1 cellular context compared by ENCODE assay signal in the genomic region with DNA sequence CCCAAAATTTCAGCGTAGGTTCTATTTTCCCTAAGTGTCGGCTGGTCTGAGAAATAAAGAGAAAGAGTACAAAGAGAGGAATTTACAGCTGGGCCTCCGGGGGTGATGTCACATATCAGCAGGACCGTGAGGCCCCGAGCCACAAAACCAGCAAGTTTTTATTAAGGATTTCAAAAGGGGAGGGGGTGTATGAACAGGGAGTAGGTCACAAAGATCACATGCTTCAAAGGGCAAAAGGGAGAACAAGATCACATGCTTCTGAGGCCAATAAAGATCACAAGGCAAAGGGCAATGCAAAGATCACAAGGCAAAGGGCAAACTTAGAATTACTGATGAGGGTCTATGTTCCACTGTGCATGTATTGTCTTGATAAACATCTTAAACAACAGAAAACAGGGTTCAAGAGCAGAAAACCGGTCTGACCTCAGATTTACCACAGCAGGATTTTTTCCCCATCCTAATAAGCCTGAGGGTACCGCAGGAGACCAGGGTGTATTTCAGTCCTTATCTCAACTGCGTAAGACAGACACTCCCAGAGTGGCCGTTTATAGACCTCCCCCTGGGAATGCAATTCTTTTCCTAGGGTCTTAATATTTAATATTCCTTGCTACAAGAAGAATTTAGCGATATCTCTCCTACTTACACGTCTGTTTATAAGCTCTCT.
TF ChIP-seq lines count a peak whose summit lies in the region.

A gene (minus strand): TSS at position 134 of the 664 bp plus-strand sequence. CDS start 13,602 bp downstream, outside the sequence.

TF ChIP-seq in HepG2, 621 proteins besides CTCF, POLR2A, EP300 and RAD21 (continued from another document):
- TF ChIP-seq ZFP90 (CRISPR knock-in tag; IDR thresholded peaks at IDR 0.05; ENCODE audit: borderline replicate concordance) = 0 out of 2 replicates have a peak, but pooled peaks have one; percentile 56
- TF ChIP-seq, protein P1, sequence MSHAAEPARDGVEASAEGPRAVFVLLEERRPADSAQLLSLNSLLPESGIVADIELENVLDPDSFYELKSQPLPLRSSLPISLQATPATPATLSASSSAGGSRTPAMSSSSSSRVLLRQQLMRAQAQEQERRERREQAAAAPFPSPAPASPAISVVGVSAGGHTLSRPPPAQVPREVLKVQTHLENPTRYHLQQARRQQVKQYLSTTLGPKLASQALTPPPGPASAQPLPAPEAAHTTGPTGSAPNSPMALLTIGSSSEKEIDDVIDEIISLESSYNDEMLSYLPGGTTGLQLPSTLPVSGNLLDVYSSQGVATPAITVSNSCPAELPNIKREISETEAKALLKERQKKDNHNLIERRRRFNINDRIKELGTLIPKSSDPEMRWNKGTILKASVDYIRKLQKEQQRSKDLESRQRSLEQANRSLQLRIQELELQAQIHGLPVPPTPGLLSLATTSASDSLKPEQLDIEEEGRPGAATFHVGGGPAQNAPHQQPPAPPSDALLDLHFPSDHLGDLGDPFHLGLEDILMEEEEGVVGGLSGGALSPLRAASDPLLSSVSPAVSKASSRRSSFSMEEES (CRISPR knock-in tag; IDR thresholded peaks at IDR 0.05) = peak; percentile 71
- TF ChIP-seq ZNF331 (CRISPR knock-in tag; IDR thresholded peaks at IDR 0.05) = peak; percentile 39; the same call in 1 of the 2 replicates
- TF ChIP-seq ZNF232 (CRISPR knock-in tag; IDR thresholded peaks at IDR 0.05; ENCODE audit: borderline replicate concordance) = peak; percentile 38; the same call in 1 of the 2 replicates
- 0 out of 2 replicates have a peak, but pooled peaks have one; percentile 30 for TF ChIP-seq RARA (CRISPR knock-in tag; IDR thresholded peaks at IDR 0.05)
- peak; percentile 25; the same call in 1 of the 2 replicates for TF ChIP-seq ISL2 (CRISPR knock-in tag; IDR thresholded peaks at IDR 0.05)
- TF ChIP-seq, protein P2, sequence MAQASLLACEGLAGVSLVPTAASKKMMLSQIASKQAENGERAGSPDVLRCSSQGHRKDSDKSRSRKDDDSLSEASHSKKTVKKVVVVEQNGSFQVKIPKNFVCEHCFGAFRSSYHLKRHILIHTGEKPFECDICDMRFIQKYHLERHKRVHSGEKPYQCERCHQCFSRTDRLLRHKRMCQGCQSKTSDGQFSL (CRISPR knock-in tag; IDR thresholded peaks at IDR 0.05) = 0 out of 2 replicates have a peak, but pooled peaks have one; percentile 21
